In genomic region chrX:149572743-149573142, GRCh38 we compare ENCODE assay signal across 20 cellular contexts. TPM values are rescaled to one million over a fixed set of nuclear protein-coding genes. Genes with fewer than 3 reads are reported as not detected.
DNase-seq lines count a peak whose midpoint lies in the region; ATAC-seq and TF ChIP-seq lines count a peak whose summit lies in the region.
"Had no signal": no experiment of that assay in that cellular context is flagged by ENCODE, and none has a peak within 500 bp of the region (broad histone marks: within the 10 kb centered on the region; RNA-seq: fewer than 3 reads in every experiment).

No MANE protein-coding gene starts in this region.

- no peaks in the 10 kb centered on the region for H3K36me3 Mint-ChIP-seq in activated CD4-positive, alpha-beta T cell treated with anti-CD3 and anti-CD28 coated beads, Interleukin-2, amount 10 ng/mL, durations not matched to agents 7 days and 5 days (ENCODE audit: low read depth)
- H3K36me3 Mint-ChIP-seq in activated CD8-positive, alpha-beta T cell treated with anti-CD3 and anti-CD28 coated beads for 36 hours (ENCODE audit: low read depth): no peaks in the 10 kb centered on the region
- H3K36me3 Mint-ChIP-seq: CD4-positive, CD25-positive, alpha-beta regulatory T cell had no signal

- H2AK5ac ChIP-seq in mesenchymal stem cell (ENCODE audit: low read length, severe bottlenecking): no peak overlapping the region

- peak overlapping the region; percentile 11 for H3K9ac ChIP-seq in mesenchymal stem cell (ENCODE audit: low read length)

- H3K4me3 Mint-ChIP-seq in activated CD4-positive, alpha-beta T cell treated with anti-CD3 and anti-CD28 coated beads, Interleukin-2, amount 10 ng/mL, durations not matched to agents 7 days and 5 days: no peak overlapping the region
- H3K4me3 Mint-ChIP-seq in activated CD8-positive, alpha-beta T cell treated with anti-CD3 and anti-CD28 coated beads for 36 hours: peak overlapping the region; percentile 39
- H3K4me3 Mint-ChIP-seq: CD4-positive, CD25-positive, alpha-beta regulatory T cell had no signal

- no peak overlapping the region for H3K23ac ChIP-seq in mesenchymal stem cell (ENCODE audit: low read length in 2 of 2)

- no peak for DNase-seq in activated CD4-positive, alpha-beta T cell treated with anti-CD3 and anti-CD28 coated beads, Interleukin-2, amount 10 ng/mL, durations not matched to agents 7 days and 5 days
- DNase-seq in activated CD4-positive, alpha-beta T cell treated with anti-CD3 and anti-CD28 coated beads for 4 hours: no peak
- DNase-seq in activated CD8-positive, alpha-beta T cell treated with anti-CD3 and anti-CD28 coated beads for 36 hours: no peak
- DNase-seq in mesenchymal stem cell (no peak), DMS79 treated with DMSO at 0.1 percent for 48 hours (lab: John Stamatoyannopoulos, UW) (no peak), T1000 (lab: John Stamatoyannopoulos, UW) (no peak)
- DNase-seq: CD4-positive, CD25-positive, alpha-beta regulatory T cell; HCEC 1CT; heart right ventricle; kidney; mesendoderm; NCI-H1436; NCI-H2171 treated with DMSO at 0.1 percent for 48 hours; NCI-H82; Peyer's patch had no signal

- ATAC-seq in activated CD8-positive, alpha-beta T cell treated with anti-CD3 and anti-CD28 coated beads for 36 hours: no peak

- H3K9me3 ChIP-seq in mesenchymal stem cell (ENCODE audit: control insufficient read depth, low read length): no peaks in the 10 kb centered on the region
- H3K9me3 ChIP-seq: esophagus muscularis mucosa, heart right ventricle, Peyer's patch had no signal

- no peak overlapping the region for H2BK120ac ChIP-seq in mesenchymal stem cell (ENCODE audit: low read depth, low read length)

- H4K91ac ChIP-seq in mesenchymal stem cell (ENCODE audit: low read length): no peak overlapping the region

- H3K4ac ChIP-seq in mesenchymal stem cell (ENCODE audit: low read depth in 1 of 2, low read length in 2 of 2): no peak overlapping the region

- H3K18ac ChIP-seq in mesenchymal stem cell (ENCODE audit: low read depth in 1 of 2, low read length in 2 of 2): no peak overlapping the region

- no peaks in the 10 kb centered on the region for H3K79me1 ChIP-seq in mesenchymal stem cell (replicated peaks; ENCODE audit: low read length, poor library complexity, severe bottlenecking)

- H3K4me1 ChIP-seq in mesenchymal stem cell (ENCODE audit: control insufficient read depth, insufficient read depth, low read depth, low read length): no peaks in the 10 kb centered on the region
- H3K4me1 ChIP-seq: Peyer's patch had no signal

- no peaks in the 10 kb centered on the region for H3K36me3 ChIP-seq in mesenchymal stem cell (ENCODE audit: control insufficient read depth in 1 of 2, insufficient read depth in 2 of 2, low read depth in 1 of 2, low read length in 2 of 2)
- H3K36me3 ChIP-seq: esophagus muscularis mucosa, heart right ventricle, Peyer's patch had no signal

- H3K4me2 ChIP-seq in mesenchymal stem cell (ENCODE audit: low read length, poor library complexity, severe bottlenecking): no peak overlapping the region

- peak overlapping the region; percentile 81 for H3K27ac Mint-ChIP-seq in activated CD4-positive, alpha-beta T cell treated with anti-CD3 and anti-CD28 coated beads, Interleukin-2, amount 10 ng/mL, durations not matched to agents 7 days and 5 days
- H3K27ac Mint-ChIP-seq in activated CD8-positive, alpha-beta T cell treated with anti-CD3 and anti-CD28 coated beads for 36 hours: peak overlapping the region; percentile 64
- H3K27ac Mint-ChIP-seq: CD4-positive, CD25-positive, alpha-beta regulatory T cell had no signal

- TF ChIP-seq CTCF in activated CD8-positive, alpha-beta T cell treated with anti-CD3 and anti-CD28 coated beads for 36 hours (IDR thresholded peaks at IDR 0.05): no peak

- H4K8ac ChIP-seq in mesenchymal stem cell (ENCODE audit: low read length): no peak overlapping the region

- CTCF ChIA-PET in activated CD4-positive, alpha-beta T cell treated with anti-CD3 and anti-CD28 coated beads, Interleukin-2, amount 10 ng/mL, durations not matched to agents 7 days and 5 days (lab: Charles Lee): interaction anchor here (0.6 kb wide), 1 partner anchor 68 kb away, joined by 3 read pairs; no protein-coding TSS in a partner anchor
- CTCF ChIA-PET in activated CD8-positive, alpha-beta T cell treated with anti-CD3 and anti-CD28 coated beads for 36 hours (lab: Charles Lee): no interaction called here

- no peak overlapping the region for H2BK5ac ChIP-seq in mesenchymal stem cell (ENCODE audit: low read depth, low read length, poor library complexity, severe bottlenecking)

- no peak overlapping the region for H3K4me3 ChIP-seq in mesenchymal stem cell (ENCODE audit: insufficient read depth in 1 of 2, low read depth in 1 of 2, low read length in 2 of 2)
- H3K4me3 ChIP-seq: esophagus muscularis mucosa, heart right ventricle, Peyer's patch had no signal

- POLR2A ChIA-PET in activated CD4-positive, alpha-beta T cell treated with anti-CD3 and anti-CD28 coated beads, Interleukin-2, amount 10 ng/mL, durations not matched to agents 7 days and 5 days (lab: Charles Lee): no interaction called here
- POLR2A ChIA-PET in activated CD8-positive, alpha-beta T cell treated with anti-CD3 and anti-CD28 coated beads for 36 hours (lab: Charles Lee): no interaction called here

- peaks cover 0 to 18% of the 10 kb centered on the region in 2 experiments for H3K27me3 ChIP-seq in mesenchymal stem cell (ENCODE audit: control insufficient read depth in 1 of 2, insufficient read depth in 1 of 2, low read length in 2 of 2)
- H3K27me3 ChIP-seq: esophagus muscularis mucosa, heart right ventricle, Peyer's patch had no signal

- no peak overlapping the region for H2AFZ ChIP-seq in mesenchymal stem cell (ENCODE audit: low read depth, low read length)

- WGBS in mesenchymal stem cell: no CpG with 5 or more reads among the region's 1 CpG

- H3K27me3 Mint-ChIP-seq in activated CD4-positive, alpha-beta T cell treated with anti-CD3 and anti-CD28 coated beads, Interleukin-2, amount 10 ng/mL, durations not matched to agents 7 days and 5 days: no peaks in the 10 kb centered on the region
- peaks cover 2% of the 10 kb centered on the region for H3K27me3 Mint-ChIP-seq in activated CD8-positive, alpha-beta T cell treated with anti-CD3 and anti-CD28 coated beads for 36 hours
- H3K27me3 Mint-ChIP-seq: CD4-positive, CD25-positive, alpha-beta regulatory T cell had no signal

- no peak overlapping the region for H3K27ac ChIP-seq in mesenchymal stem cell (ENCODE audit: low read length, poor library complexity, severe bottlenecking)
- H3K27ac ChIP-seq: esophagus muscularis mucosa, heart right ventricle, Peyer's patch had no signal

- no peak overlapping the region for H3K14ac ChIP-seq in mesenchymal stem cell (ENCODE audit: low read length in 2 of 2)

- no peaks in the 10 kb centered on the region for H3K9me3 Mint-ChIP-seq in activated CD4-positive, alpha-beta T cell treated with anti-CD3 and anti-CD28 coated beads, Interleukin-2, amount 10 ng/mL, durations not matched to agents 7 days and 5 days
- no peaks in the 10 kb centered on the region for H3K9me3 Mint-ChIP-seq in activated CD8-positive, alpha-beta T cell treated with anti-CD3 and anti-CD28 coated beads for 36 hours
- H3K9me3 Mint-ChIP-seq: CD4-positive, CD25-positive, alpha-beta regulatory T cell had no signal

- H3K4me1 Mint-ChIP-seq in activated CD4-positive, alpha-beta T cell treated with anti-CD3 and anti-CD28 coated beads, Interleukin-2, amount 10 ng/mL, durations not matched to agents 7 days and 5 days: peaks cover 16% of the 10 kb centered on the region
- H3K4me1 Mint-ChIP-seq in activated CD8-positive, alpha-beta T cell treated with anti-CD3 and anti-CD28 coated beads for 36 hours (ENCODE audit: low read depth): peaks cover 9% of the 10 kb centered on the region
- H3K4me1 Mint-ChIP-seq: CD4-positive, CD25-positive, alpha-beta regulatory T cell had no signal

- intact Hi-C loops in activated CD8-positive, alpha-beta T cell treated with anti-CD3 and anti-CD28 coated beads for 36 hours (cut with micrococcal nuclease): no loop called here

- no peak overlapping the region for H2BK12ac ChIP-seq in mesenchymal stem cell (ENCODE audit: low read length in 2 of 2)

- H2BK15ac ChIP-seq in mesenchymal stem cell (ENCODE audit: low read depth, poor library complexity, severe bottlenecking): no peak overlapping the region

RNA-seq across cellular contexts. Expression of gene MAGEA9B, which starts 14.5 kb away (rescaled TPM):
- total RNA-seq in activated CD4-positive, alpha-beta T cell treated with anti-CD3 and anti-CD28 coated beads, Interleukin-2, amount 10 ng/mL, durations not matched to agents 7 days and 5 days: not detected
- not detected for total RNA-seq in activated CD8-positive, alpha-beta T cell treated with anti-CD3 and anti-CD28 coated beads for 36 hours
- not detected for polyA plus RNA-seq in mesenchymal stem cell (2013, experiment 1 of 2)
- polyA plus RNA-seq in mesenchymal stem cell (2013, experiment 2 of 2): not detected
- total RNA-seq: A673; CD4-positive, CD25-positive, alpha-beta regulatory T cell; esophagus muscularis mucosa; heart right ventricle; kidney; Peyer's patch; pulmonary artery endothelial cell; urinary bladder had no signal
- polyA plus RNA-seq: CD4-positive, CD25-positive, alpha-beta regulatory T cell; heart right ventricle; neural cell; urinary bladder had no signal

RNA-seq across cellular contexts. Expression of gene HSFX2, which starts 22.4 kb away (rescaled TPM):
- total RNA-seq in activated CD4-positive, alpha-beta T cell treated with anti-CD3 and anti-CD28 coated beads, Interleukin-2, amount 10 ng/mL, durations not matched to agents 7 days and 5 days: under 1 TPM in 1 of 2 experiments, not detected in 1; 0.35 TPM
- not detected for total RNA-seq in activated CD8-positive, alpha-beta T cell treated with anti-CD3 and anti-CD28 coated beads for 36 hours
- polyA plus RNA-seq in mesenchymal stem cell (2013, experiment 1 of 2): 0.06 TPM
- not detected for polyA plus RNA-seq in mesenchymal stem cell (2013, experiment 2 of 2)
- total RNA-seq: A673; CD4-positive, CD25-positive, alpha-beta regulatory T cell; pulmonary artery endothelial cell had no signal
- polyA plus RNA-seq: CD4-positive, CD25-positive, alpha-beta regulatory T cell had no signal

RNA-seq across cellular contexts. Expression of gene HSFX3, which starts 23.0 kb away (rescaled TPM):
- total RNA-seq in activated CD4-positive, alpha-beta T cell treated with anti-CD3 and anti-CD28 coated beads, Interleukin-2, amount 10 ng/mL, durations not matched to agents 7 days and 5 days: not detected
- not detected for total RNA-seq in activated CD8-positive, alpha-beta T cell treated with anti-CD3 and anti-CD28 coated beads for 36 hours
- polyA plus RNA-seq in mesenchymal stem cell (2013, experiment 1 of 2): not detected
- not detected for polyA plus RNA-seq in mesenchymal stem cell (2013, experiment 2 of 2)
- total RNA-seq: A673; CD4-positive, CD25-positive, alpha-beta regulatory T cell; esophagus muscularis mucosa; kidney; Peyer's patch; pulmonary artery endothelial cell; urinary bladder had no signal
- polyA plus RNA-seq: CD4-positive, CD25-positive, alpha-beta regulatory T cell; neural cell; urinary bladder had no signal

RNA-seq across cellular contexts. Expression of gene EOLA1, which starts 31.9 kb away (rescaled TPM):
- 10 to 100 TPM; 33.2 to 37.2 TPM for total RNA-seq in activated CD4-positive, alpha-beta T cell treated with anti-CD3 and anti-CD28 coated beads, Interleukin-2, amount 10 ng/mL, durations not matched to agents 7 days and 5 days
- 10 to 100 TPM; 60.3 to 60.7 TPM for total RNA-seq in activated CD8-positive, alpha-beta T cell treated with anti-CD3 and anti-CD28 coated beads for 36 hours
- polyA plus RNA-seq in mesenchymal stem cell (2013, experiment 1 of 2): 9.4 TPM
- polyA plus RNA-seq in mesenchymal stem cell (2013, experiment 2 of 2): 8.4 TPM

RNA-seq across cellular contexts. Expression of gene TMEM185A, which starts 58.8 kb away (rescaled TPM):
- 10 to 100 TPM; 15.8 to 16.8 TPM for total RNA-seq in activated CD4-positive, alpha-beta T cell treated with anti-CD3 and anti-CD28 coated beads, Interleukin-2, amount 10 ng/mL, durations not matched to agents 7 days and 5 days
- 10 to 100 TPM; 13.2 to 14.6 TPM for total RNA-seq in activated CD8-positive, alpha-beta T cell treated with anti-CD3 and anti-CD28 coated beads for 36 hours
- polyA plus RNA-seq in mesenchymal stem cell (2013, experiment 1 of 2): 24.6 TPM
- polyA plus RNA-seq in mesenchymal stem cell (2013, experiment 2 of 2): 26.4 TPM
